Comparison of ENCODE assay signal across 1 cellular context in genomic region chr2:5464657-5465056, GRCh38.
TF ChIP-seq lines count a peak whose summit lies in the region.

No MANE protein-coding gene starts in this region.

TF ChIP-seq in GM23338, 12 proteins besides CTCF, POLR2A, EP300 and RAD21 (continued from another document):
- TF ChIP-seq ZNF462 (CRISPR knock-in tag; IDR thresholded peaks at IDR 0.05) (no peak), NANOG (IDR thresholded peaks at IDR 0.05; ENCODE audit: borderline replicate concordance) (no peak), JUNB (IDR thresholded peaks at IDR 0.05; ENCODE audit: unreplicated experiment) (no peak), ZNF114 (CRISPR knock-in tag; IDR thresholded peaks at IDR 0.05) (no peak), ZNF331 (CRISPR knock-in tag; IDR thresholded peaks at IDR 0.05; ENCODE audit: low read depth) (no peak), EZH2 (IDR thresholded peaks at IDR 0.05; ENCODE audit: low read depth, unreplicated experiment) (no peak)
